In genomic region chr1:165431079-165431478, GRCh38 we compare ENCODE assay signal across 21 cellular contexts. TPM values are rescaled to one million over a fixed set of nuclear protein-coding genes. Genes with fewer than 3 reads are reported as not detected.
DNase-seq lines count a peak whose midpoint lies in the region; ATAC-seq and TF ChIP-seq lines count a peak whose summit lies in the region.
"Had no signal": no experiment of that assay in that cellular context is flagged by ENCODE, and none has a peak within 500 bp of the region (broad histone marks: within the 10 kb centered on the region; RNA-seq: fewer than 3 reads in every experiment).

No MANE protein-coding gene starts in this region.

- intact Hi-C loops in Right ventricle myocardium superior (cut with DNase I): no loop called here

- H3K4me2 ChIP-seq in KMS-11: peak overlapping the region; percentile 14; the same call in 1 of the 2 replicates

- H3K4me3 ChIP-seq in KMS-11 (IDR thresholded peaks at IDR 0.05; ENCODE audit: insufficient read depth, low read depth, low read length): no peak overlapping the region
- H3K4me3 ChIP-seq: skin epidermis, uterus had no signal

- no peaks in the 10 kb centered on the region for H3K27me3 ChIP-seq in KMS-11 (ENCODE audit: insufficient read depth, low read depth)
- H3K27me3 ChIP-seq: uterus had no signal

- DNase-seq in Right ventricle myocardium superior (no peak), NOMO-1 (lab: John Stamatoyannopoulos, UW; ENCODE audit: unreplicated experiment in 2 of 2) (no peak)
- DNase-seq: activated CD8-positive, alpha-beta memory T cell treated with anti-CD3 and anti-CD28 coated beads, Interleukin-2, amount 50 U/mL, for 48 hours; effector memory CD4-positive, alpha-beta T cell; IMR-90; left ventricle myocardium superior; MV-4-11; NCI-H2081 treated with DMSO at 0.1 percent for 48 hours; NCI-H774; RPMI8226; stimulated activated naive CD4-positive, alpha-beta T cell treated with Interleukin-2 at 50 U/mL for 16 hours; uterus had no signal

- H3K79me2 ChIP-seq in KMS-11 (ENCODE audit: insufficient read depth, low read depth): no peaks in the 10 kb centered on the region

- TF ChIP-seq CTCF in KMS-11 (conservative IDR thresholded peaks at IDR 0.05; ENCODE audit: low read depth, low read length): no peak

- H4K20me1 ChIP-seq in KMS-11 (ENCODE audit: insufficient read depth): no peaks in the 10 kb centered on the region

- H2AFZ ChIP-seq in KMS-11 (ENCODE audit: low read depth): no peak overlapping the region

- no peak overlapping the region for H3K9ac ChIP-seq in KMS-11

- peaks cover 29% of the 10 kb centered on the region for H3K4me1 ChIP-seq in KMS-11 (ENCODE audit: low read depth, poor library complexity, severe bottlenecking)
- H3K4me1 ChIP-seq: uterus had no signal

- ATAC-seq in GM18519 (IDR thresholded peaks at IDR 0.05; ENCODE audit: low FRiP score, unreplicated experiment) (peak; percentile 72), GM19468 (IDR thresholded peaks at IDR 0.05; ENCODE audit: extremely low read depth, unreplicated experiment) (peak; percentile 33), HG02938 (IDR thresholded peaks at IDR 0.05; ENCODE audit: unreplicated experiment) (peak; percentile 75), Right ventricle myocardium superior (ENCODE audit: poor library complexity) (no peak), GM21528 (IDR thresholded peaks at IDR 0.05; ENCODE audit: low FRiP score, unreplicated experiment) (no peak), HG02763 (IDR thresholded peaks at IDR 0.05; ENCODE audit: unreplicated experiment) (no peak)
- ATAC-seq: left ventricle myocardium superior had no signal

- no peaks in the 10 kb centered on the region for H3K36me3 ChIP-seq in KMS-11 (ENCODE audit: insufficient read depth)
- H3K36me3 ChIP-seq: uterus had no signal

- no peak overlapping the region for H3K27ac ChIP-seq in KMS-11
- H3K27ac ChIP-seq: skin epidermis, uterus had no signal

RNA-seq across cellular contexts. Expression of gene RXRG, which starts 13.8 kb away (rescaled TPM):
- 3.3 TPM for total RNA-seq in Right ventricle myocardium superior
- total RNA-seq: bronchial epithelial cell, H1, IMR-90 had no signal

Comparison
In these comparisons a context has a peak if more than half of its experiments do, and no peak if none do; other contexts are left out.
1. ATAC-seq: peak in GM18519 (single experiment), GM19468 (single experiment) and HG02938 (single experiment); none in Right ventricle myocardium superior (single experiment), GM21528 (single experiment) and HG02763 (single experiment).